In genomic region chr6:138972226-138972665, GRCh38 we compare ENCODE assay signal across 10 cellular contexts. TPM values are rescaled to one million over a fixed set of nuclear protein-coding genes. Genes with fewer than 3 reads are reported as not detected.
A peak's percentile ranks its signal among the peaks of the same experiment; 100 is the strongest.
DNase-seq lines count a peak whose midpoint lies in the region; ATAC-seq, FAIRE-seq and TF ChIP-seq lines count a peak whose summit lies in the region.
"Had no signal": no experiment of that assay in that cellular context is flagged by ENCODE, and none has a peak within 500 bp of the region (broad histone marks: within the 10 kb centered on the region; RNA-seq: fewer than 3 reads in every experiment).

No MANE protein-coding gene starts in this region.

- no peaks in the 10 kb centered on the region for H3K36me3 Mint-ChIP-seq in activated naive CD8-positive, alpha-beta T cell
- no peaks in the 10 kb centered on the region for H3K36me3 Mint-ChIP-seq in activated naive CD8-positive, alpha-beta T cell treated with anti-CD3 and anti-CD28 coated beads, Interleukin-2, amount 50 U/mL, for 24 hours (ENCODE audit: low read depth)

- H3K27ac ChIP-seq in cingulate gyrus (ENCODE audit: low read depth, low read length) (peak overlapping the region; percentile 85), keratinocyte (ENCODE audit: control insufficient read depth, insufficient read depth, low read length) (peak overlapping the region; percentile 91)

- ATAC-seq in activated naive CD8-positive, alpha-beta T cell treated with anti-CD3 and anti-CD28 coated beads, Interleukin-2, amount 50 U/mL, for 24 hours = no peak
- no peak for ATAC-seq in HG02973 (IDR thresholded peaks at IDR 0.05; ENCODE audit: unreplicated experiment)
- no peak for ATAC-seq in stimulated activated naive CD8-positive, alpha-beta T cell treated with anti-CD3 and anti-CD28 coated beads, Interleukin-15, amount 100 ng/mL, for 72 hours

- TF ChIP-seq CTCF in keratinocyte (optimal IDR thresholded peaks at IDR 0.05 in 1 of 3, IDR thresholded peaks at IDR 0.05 in 1 of 3, conservative IDR thresholded peaks at IDR 0.05 in 1 of 3; ENCODE audit: extremely low read depth in 1 of 3, insufficient read depth in 2 of 3, low read length in 3 of 3) = no peak

- H3K4me2 ChIP-seq in keratinocyte (ENCODE audit: control insufficient read depth, extremely low read depth, insufficient read depth, low read depth, low read length) = peak overlapping the region; percentile 81

- no peaks in the 10 kb centered on the region for H3K27me3 ChIP-seq in keratinocyte (ENCODE audit: control insufficient read depth, extremely low read depth, insufficient read depth, low read length)

- H3K79me2 ChIP-seq in keratinocyte (ENCODE audit: control insufficient read depth, insufficient read depth, low read length) = peaks cover 83% of the 10 kb centered on the region

- no peaks in the 10 kb centered on the region for H3K36me3 ChIP-seq in keratinocyte (ENCODE audit: control insufficient read depth in 2 of 2, extremely low read depth in 1 of 2, insufficient read depth in 2 of 2, low read length in 2 of 2)

- H3K9ac ChIP-seq in keratinocyte (ENCODE audit: control insufficient read depth, extremely low read depth, insufficient read depth, low read length) = peak overlapping the region; percentile 72

- H3K9me1 ChIP-seq in keratinocyte (ENCODE audit: control insufficient read depth, extremely low read depth, insufficient read depth, low read length) = peaks cover 2% of the 10 kb centered on the region

- no peak overlapping the region for H2AFZ ChIP-seq in keratinocyte (ENCODE audit: control insufficient read depth, low read length)

- H3K9me3 Mint-ChIP-seq in activated naive CD8-positive, alpha-beta T cell (ENCODE audit: low read depth) = no peaks in the 10 kb centered on the region
- H3K9me3 Mint-ChIP-seq in activated naive CD8-positive, alpha-beta T cell treated with anti-CD3 and anti-CD28 coated beads, Interleukin-2, amount 50 U/mL, for 24 hours = no peaks in the 10 kb centered on the region
- H3K9me3 Mint-ChIP-seq in stimulated activated naive CD8-positive, alpha-beta T cell treated with anti-CD3 and anti-CD28 coated beads, Interleukin-15, amount 100 ng/mL, for 72 hours = no peaks in the 10 kb centered on the region

- dilution Hi-C loops in keratinocyte (cut with MboI; ENCODE audit: extremely low pct_ligation_motif_present, low sequenced_read_pairs) = no loop called here

- peak overlapping the region in 2 of 3 experiments; percentile 15 to 52 for H3K4me3 ChIP-seq in keratinocyte (ENCODE audit: control insufficient read depth in 2 of 3, extremely low read depth in 1 of 3, insufficient read depth in 2 of 3, low read depth in 1 of 3, low read length in 3 of 3)

- H3K4me3 Mint-ChIP-seq in activated naive CD8-positive, alpha-beta T cell = no peak overlapping the region
- no peak overlapping the region for H3K4me3 Mint-ChIP-seq in activated naive CD8-positive, alpha-beta T cell treated with anti-CD3 and anti-CD28 coated beads, Interleukin-2, amount 50 U/mL, for 24 hours
- H3K4me3 Mint-ChIP-seq in stimulated activated naive CD8-positive, alpha-beta T cell treated with anti-CD3 and anti-CD28 coated beads, Interleukin-15, amount 100 ng/mL, for 72 hours = no peak overlapping the region

- H3K4me1 ChIP-seq in keratinocyte (ENCODE audit: control insufficient read depth, extremely low read depth, insufficient read depth, low read length) = peaks cover 54% of the 10 kb centered on the region

- peak; percentile 84 for FAIRE-seq in keratinocyte (lab: Jason Lieb, UNC)

- no peaks in the 10 kb centered on the region for H3K27me3 Mint-ChIP-seq in activated naive CD8-positive, alpha-beta T cell
- no peaks in the 10 kb centered on the region for H3K27me3 Mint-ChIP-seq in activated naive CD8-positive, alpha-beta T cell treated with anti-CD3 and anti-CD28 coated beads, Interleukin-2, amount 50 U/mL, for 24 hours
- no peaks in the 10 kb centered on the region for H3K27me3 Mint-ChIP-seq in stimulated activated naive CD8-positive, alpha-beta T cell treated with anti-CD3 and anti-CD28 coated beads, Interleukin-15, amount 100 ng/mL, for 72 hours

- H4K20me1 ChIP-seq in keratinocyte (ENCODE audit: control insufficient read depth, extremely low read depth, insufficient read depth, low read length) = no peaks in the 10 kb centered on the region

- H3K4me1 Mint-ChIP-seq in activated naive CD8-positive, alpha-beta T cell (ENCODE audit: low read depth) = peaks cover 89% of the 10 kb centered on the region
- peaks cover 77% of the 10 kb centered on the region for H3K4me1 Mint-ChIP-seq in activated naive CD8-positive, alpha-beta T cell treated with anti-CD3 and anti-CD28 coated beads, Interleukin-2, amount 50 U/mL, for 24 hours
- peaks cover 66% of the 10 kb centered on the region for H3K4me1 Mint-ChIP-seq in stimulated activated naive CD8-positive, alpha-beta T cell treated with anti-CD3 and anti-CD28 coated beads, Interleukin-15, amount 100 ng/mL, for 72 hours

- peak overlapping the region; percentile 52 for H3K27ac Mint-ChIP-seq in activated naive CD8-positive, alpha-beta T cell
- H3K27ac Mint-ChIP-seq in activated naive CD8-positive, alpha-beta T cell treated with anti-CD3 and anti-CD28 coated beads, Interleukin-2, amount 50 U/mL, for 24 hours = no peak overlapping the region
- H3K27ac Mint-ChIP-seq in stimulated activated naive CD8-positive, alpha-beta T cell treated with anti-CD3 and anti-CD28 coated beads, Interleukin-15, amount 100 ng/mL, for 72 hours = no peak overlapping the region

- H3K9me3 ChIP-seq in keratinocyte (ENCODE audit: control insufficient read depth, low read depth, low read length) = no peaks in the 10 kb centered on the region

- DNase-seq in activated naive CD8-positive, alpha-beta T cell treated with anti-CD3 and anti-CD28 coated beads, Interleukin-2, amount 50 U/mL, for 24 hours = no peak
- no peak for DNase-seq in keratinocyte (ENCODE audit: low read depth, low spot score)
- no peak for DNase-seq in stimulated activated naive CD8-positive, alpha-beta T cell treated with anti-CD3 and anti-CD28 coated beads, Interleukin-15, amount 100 ng/mL, for 72 hours
- no peak for DNase-seq in NCI-H524 treated with DMSO at 0.1 percent for 48 hours (lab: John Stamatoyannopoulos, UW)
- no peak for DNase-seq in HT-29 (ENCODE audit: low spot score)
- DNase-seq: activated CD4-positive, CD25-positive, alpha-beta regulatory T cell treated with anti-CD3 and anti-CD28 coated beads, Interleukin-2, amount 50 U/mL, for 72 hours; NCI-H1092 had no signal

RNA-seq across cellular contexts. Expression of gene REPS1, which starts 15.8 kb away (rescaled TPM):
- polyA plus RNA-seq in keratinocyte = 42.9 to 61.3 TPM (median 55.0 TPM) in 3 replicates
- 66.3 TPM for polyA plus RNA-seq in keratinocyte (2011; ENCODE audit: low read depth)
- polyA plus RNA-seq in keratinocyte (2011; cell fraction: cytosol; rRNA removed) = 36.5 and 64.8 TPM in 2 replicates
- polyA plus RNA-seq in keratinocyte (2011; cell fraction: nucleus; rRNA removed) = 56.1 and 60.5 TPM in 2 replicates
- polyA plus RNA-seq in keratinocyte (2012; ENCODE audit: low replicate concordance) = 35.5 and 49.1 TPM in 2 replicates
- polyA minus RNA-seq in keratinocyte = 35.4 to 79.6 TPM (median 63.7 TPM) in 3 replicates
- 42.8 TPM for polyA minus RNA-seq in keratinocyte (2011; cell fraction: cytosol; rRNA and poly(A)+ RNA removed)
- 42.2 and 78.7 TPM in 2 replicates for polyA minus RNA-seq in keratinocyte (2011; cell fraction: nucleus; rRNA and poly(A)+ RNA removed)
- total RNA-seq in HT-29 (2014; rRNA removed; shearing (Covaris generic)) = 22.1 and 24.7 TPM in 2 replicates

RNA-seq across cellular contexts. Expression of gene ABRACL, which starts 56.3 kb away (rescaled TPM):
- polyA plus RNA-seq in keratinocyte = 56.1 to 120 TPM (median 119 TPM) in 3 replicates
- 59.8 TPM for polyA plus RNA-seq in keratinocyte (2011; ENCODE audit: low read depth)
- polyA plus RNA-seq in keratinocyte (2011; cell fraction: cytosol; rRNA removed) = 109 and 128 TPM in 2 replicates
- 45.3 and 66.7 TPM in 2 replicates for polyA plus RNA-seq in keratinocyte (2011; cell fraction: nucleus; rRNA removed)
- polyA plus RNA-seq in keratinocyte (2012; ENCODE audit: low replicate concordance) = 86.8 and 108 TPM in 2 replicates
- polyA minus RNA-seq in keratinocyte = 3.4 to 30.3 TPM (median 17.3 TPM) in 3 replicates
- polyA minus RNA-seq in keratinocyte (2011; cell fraction: cytosol; rRNA and poly(A)+ RNA removed) = 31.1 TPM
- 11.5 and 13.3 TPM in 2 replicates for polyA minus RNA-seq in keratinocyte (2011; cell fraction: nucleus; rRNA and poly(A)+ RNA removed)
- 25.0 and 25.4 TPM in 2 replicates for total RNA-seq in HT-29 (2014; rRNA removed; shearing (Covaris generic))
